Comparison of ENCODE assay signal across 1 cellular context in genomic region chr1:23825762-23826522, GRCh38.
TF ChIP-seq lines count a peak whose summit lies in the region.

No MANE protein-coding gene starts in this region.

TF ChIP-seq in HepG2, 621 proteins besides CTCF, POLR2A, EP300 and RAD21:
- TF ChIP-seq E2F2 (CRISPR knock-in tag; IDR thresholded peaks at IDR 0.05; ENCODE audit: borderline replicate concordance) (no peak), ZBTB38 (CRISPR knock-in tag; IDR thresholded peaks at IDR 0.05) (peak; percentile 41; the same call in 1 of the 2 replicates), ZNF274 (CRISPR knock-in tag; IDR thresholded peaks at IDR 0.05) (no peak), ZNF18 (CRISPR knock-in tag; IDR thresholded peaks at IDR 0.05; ENCODE audit: insufficient replicate concordance) (no peak), FOSL1 (CRISPR knock-in tag; IDR thresholded peaks at IDR 0.05; ENCODE audit: borderline replicate concordance) (no peak), ZBED4 (CRISPR knock-in tag; IDR thresholded peaks at IDR 0.05; ENCODE audit: borderline replicate concordance) (no peak), ZNF841 (CRISPR knock-in tag; IDR thresholded peaks at IDR 0.05; ENCODE audit: borderline replicate concordance) (no peak), ZNF546 (CRISPR knock-in tag; conservative IDR thresholded peaks at IDR 0.05) (no peak), ZNF3 (CRISPR knock-in tag; IDR thresholded peaks at IDR 0.05) (no peak), ZNF460 (CRISPR knock-in tag; IDR thresholded peaks at IDR 0.05; ENCODE audit: borderline replicate concordance) (peak; percentile 47; the same call in 1 of the 2 replicates), EEA1 (CRISPR knock-in tag; IDR thresholded peaks at IDR 0.05; ENCODE audit: borderline replicate concordance) (no peak), ARID4A (CRISPR knock-in tag; IDR thresholded peaks at IDR 0.05; ENCODE audit: borderline replicate concordance) (no peak)
